ENCODE assay signal across 23 cellular contexts in genomic region chr12:79629561-79629960, GRCh38.
DNase-seq lines count a peak whose midpoint lies in the region; ATAC-seq, FAIRE-seq and TF ChIP-seq lines count a peak whose summit lies in the region.
"Had no signal": no experiment of that assay in that cellular context is flagged by ENCODE, and none has a peak within 500 bp of the region (broad histone marks: within the 10 kb centered on the region; RNA-seq: fewer than 3 reads in every experiment).

No MANE protein-coding gene starts in this region.

- CTCF ChIA-PET in MCF 10A (lab: Yijun Ruan, JAX) = interaction anchor here (1.0 kb wide), 1 partner anchor 10 kb away, joined by 5 read pairs; no protein-coding TSS in a partner anchor
- CTCF ChIA-PET in mammary epithelial cell (lab: Charles Lee; ENCODE audit: low non-redundant PET) = no interaction called here
- CTCF ChIA-PET in IMR-90 (lab: Yijun Ruan, JAX) = interaction anchor here (0.7 kb wide), 1 partner anchor 21 kb away, joined by 3 read pairs; no protein-coding TSS in a partner anchor

- no peak overlapping the region for H3K4me3 ChIP-seq in mammary epithelial cell (replicated peaks in 1 of 3; ENCODE audit: insufficient read depth in 1 of 3, low read depth in 2 of 3, low read length in 3 of 3)
- no peak overlapping the region for H3K4me3 ChIP-seq in IMR-90 (ENCODE audit: insufficient read depth, low read depth, low read length)
- no peak overlapping the region for H3K4me3 ChIP-seq in liver (ENCODE audit: low read depth in 1 of 3, low read length in 3 of 3)
- H3K4me3 ChIP-seq in adrenal gland = no peak overlapping the region
- H3K4me3 ChIP-seq: BLaER1 treated with 17β-estradiol and CSF1 and Interleukin-3, amounts not matched to agents 10 nM and 100 nM; GM12878 had no signal

- no peak overlapping the region for H3K27ac ChIP-seq in mammary epithelial cell (ENCODE audit: insufficient read depth, low read depth, low read length)
- no peak overlapping the region for H3K27ac ChIP-seq in IMR-90 (ENCODE audit: insufficient read depth, low read length)
- H3K27ac ChIP-seq in liver (ENCODE audit: low read depth in 1 of 2, low read length in 2 of 2) = no peak overlapping the region
- no peak overlapping the region for H3K27ac ChIP-seq in adrenal gland
- H3K27ac ChIP-seq: 22Rv1; BLaER1 treated with 17β-estradiol and CSF1 and Interleukin-3, amounts not matched to agents 10 nM and 100 nM; C4-2B had no signal

- no peak overlapping the region for H2BK15ac ChIP-seq in IMR-90 (ENCODE audit: low read depth, low read length)

- no peak overlapping the region for H2AFZ ChIP-seq in mammary epithelial cell (ENCODE audit: low read depth, low read length)
- H2AFZ ChIP-seq in IMR-90 (replicated peaks; ENCODE audit: low read length, poor library complexity) = no peak overlapping the region

- H3K9me1 ChIP-seq in IMR-90 (ENCODE audit: insufficient read depth, low read length) = no peaks in the 10 kb centered on the region

- ATAC-seq in IMR-90 (ENCODE audit: low read depth) (no peak), GM18511 (IDR thresholded peaks at IDR 0.05; ENCODE audit: unreplicated experiment) (no peak)
- ATAC-seq: CD8-positive, alpha-beta T cell; GM12878 had no signal

- H3K18ac ChIP-seq in IMR-90 (ENCODE audit: low read depth, low read length) = no peak overlapping the region

- H3K36me3 ChIP-seq in mammary epithelial cell (ENCODE audit: insufficient read depth, low read length) = no peaks in the 10 kb centered on the region
- H3K36me3 ChIP-seq in IMR-90 (ENCODE audit: control insufficient read depth, insufficient read depth, low read length) = no peaks in the 10 kb centered on the region
- H3K36me3 ChIP-seq in liver (ENCODE audit: control insufficient read depth in 4 of 4, insufficient read depth in 3 of 4, low read depth in 1 of 4, low read length in 3 of 4) = no peaks in the 10 kb centered on the region
- no peaks in the 10 kb centered on the region for H3K36me3 ChIP-seq in adrenal gland (replicated peaks in 1 of 2)
- H3K36me3 ChIP-seq: BLaER1 treated with 17β-estradiol and CSF1 and Interleukin-3, amounts not matched to agents 10 nM and 100 nM had no signal

- no peak overlapping the region for H3K4ac ChIP-seq in IMR-90 (ENCODE audit: low read depth, low read length)

- BruUV-seq in MCF 10A (replicated peaks; lab: Mats Ljungman, UMichigan) (no TSS peak), mammary epithelial cell (replicated peaks; lab: Mats Ljungman, UMichigan) (no TSS peak), IMR-90 (replicated peaks; lab: Mats Ljungman, UMichigan) (no TSS peak)

- DNase-seq in MCF 10A (ENCODE audit: unreplicated experiment) = no peak
- no peak for DNase-seq in mammary epithelial cell
- no peak for DNase-seq in IMR-90
- no peak for DNase-seq in adrenal gland
- no peak for DNase-seq in ecto neural progenitor cell (ENCODE audit: low spot score)
- DNase-seq: AML-193; Caco-2; Calu3; CD4-positive, alpha-beta T cell; CD8-positive, alpha-beta T cell; DMS79 treated with DMSO at 0.1 percent for 48 hours; GDM1 had no signal

- H3K9me3 Mint-ChIP-seq in MCF 10A (ENCODE audit: unreplicated experiment) = no peaks in the 10 kb centered on the region
- H3K9me3 Mint-ChIP-seq: CD4-positive, alpha-beta T cell had no signal

- H3K14ac ChIP-seq in IMR-90 (replicated peaks; ENCODE audit: low read depth, low read length) = no peak overlapping the region

- TF ChIP-seq POLR2A in IMR-90 (IDR thresholded peaks at IDR 0.05; ENCODE audit: low read depth, low read length) (no peak), adrenal gland (IDR thresholded peaks at IDR 0.05) (no peak)

- H2AK5ac ChIP-seq in IMR-90 (ENCODE audit: low read depth, low read length) = no peak overlapping the region

- peaks cover 70% of the 10 kb centered on the region for H3K79me2 ChIP-seq in mammary epithelial cell (ENCODE audit: insufficient read depth, low read length)

- H3K4me1 ChIP-seq in mammary epithelial cell (ENCODE audit: insufficient read depth, low read length) (peaks cover 6% of the 10 kb centered on the region), IMR-90 (ENCODE audit: control insufficient read depth, insufficient read depth, low read length) (no peaks in the 10 kb centered on the region), liver (ENCODE audit: control insufficient read depth in 4 of 4, insufficient read depth in 4 of 4, low read length in 3 of 4) (peaks cover 0 to 15% (median 2%) of the 10 kb centered on the region in 4 donors), adrenal gland (replicated peaks in 1 of 2) (no peaks in the 10 kb centered on the region)
- H3K4me1 ChIP-seq: BLaER1 treated with 17β-estradiol and CSF1 and Interleukin-3, amounts not matched to agents 10 nM and 100 nM; Caco-2 had no signal

- no peak overlapping the region for H4K5ac ChIP-seq in IMR-90 (ENCODE audit: low read depth, low read length)

- H3K27me3 ChIP-seq in mammary epithelial cell (ENCODE audit: insufficient read depth, low read length) = no peaks in the 10 kb centered on the region
- no peaks in the 10 kb centered on the region for H3K27me3 ChIP-seq in IMR-90 (ENCODE audit: control insufficient read depth, insufficient read depth, low read length)
- no peaks in the 10 kb centered on the region for H3K27me3 ChIP-seq in liver (ENCODE audit: control insufficient read depth in 4 of 4, insufficient read depth in 4 of 4, low read length in 3 of 4)
- H3K27me3 ChIP-seq in adrenal gland = no peaks in the 10 kb centered on the region
- H3K27me3 ChIP-seq: BLaER1 treated with 17β-estradiol and CSF1 and Interleukin-3, amounts not matched to agents 10 nM and 100 nM had no signal

- peaks cover 4 to 20% of the 10 kb centered on the region in 2 experiments for H3K79me1 ChIP-seq in IMR-90 (ENCODE audit: low read depth in 1 of 2, low read length in 2 of 2)

- H2BK20ac ChIP-seq in IMR-90 (ENCODE audit: low read depth, low read length) = no peak overlapping the region

- H3K4me2 ChIP-seq in mammary epithelial cell (ENCODE audit: insufficient read depth, low read depth, low read length) (no peak overlapping the region), IMR-90 (ENCODE audit: low read depth, low read length) (no peak overlapping the region)
- H3K4me2 ChIP-seq: BLaER1 treated with 17β-estradiol and CSF1 and Interleukin-3, amounts not matched to agents 10 nM and 100 nM had no signal

- WGBS in mammary epithelial cell (ENCODE audit: low coverage, missing lambda C conversion rate) = 98% methylated on average over 2 of the region's 2 CpGs
- WGBS in IMR-90 (ENCODE audit: extremely low coverage in 2 of 2, insufficient read length in 1 of 2), 2 experiments = no CpG with 5 or more reads among the region's 2 CpGs
- 45% methylated on average over 2 of the region's 2 CpGs for WGBS in liver
- WGBS in adrenal gland, 4 donors = 86 to 97% (median 91%) methylated on average over 2 of the region's 2 CpGs

- peak; percentile 33 for FAIRE-seq in colon (lab: Jason Lieb, UNC)
- FAIRE-seq: GM12878, GM12892, GM18507, GM19239 had no signal

- TF ChIP-seq RAD21 in IMR-90 (IDR thresholded peaks at IDR 0.05; ENCODE audit: low read length) = no peak
- TF ChIP-seq RAD21 in liver (IDR thresholded peaks at IDR 0.05) = no peak

- in situ Hi-C loops in mammary epithelial cell (cut with MboI; ENCODE audit: low sequenced_read_pairs in 2 of 2) = no loop called here
- in situ Hi-C loops in IMR-90 (cut with MboI; ENCODE audit: low sequenced_read_pairs) = no loop called here

- H3K56ac ChIP-seq in IMR-90 (ENCODE audit: extremely low read depth, insufficient read depth, low read length) = no peak overlapping the region

- TF ChIP-seq CTCF in MCF 10A (IDR thresholded peaks at IDR 0.05; ENCODE audit: unreplicated experiment) (no peak), mammary epithelial cell (conservative IDR thresholded peaks at IDR 0.05 in 1 of 2, IDR thresholded peaks at IDR 0.05 in 1 of 2; ENCODE audit: extremely low read depth in 1 of 2, insufficient read depth in 1 of 2, low read depth in 1 of 2, low read length in 2 of 2) (no peak), IMR-90 (conservative IDR thresholded peaks at IDR 0.05; ENCODE audit: low read depth, low read length) (no peak), liver (IDR thresholded peaks at IDR 0.05; ENCODE audit: low read depth, low read length, missing input control) (no peak), adrenal gland (IDR thresholded peaks at IDR 0.05) (no peak)

- H4K20me1 ChIP-seq in mammary epithelial cell (ENCODE audit: insufficient read depth, low read length) (no peaks in the 10 kb centered on the region), IMR-90 (ENCODE audit: insufficient read depth, low read length) (no peaks in the 10 kb centered on the region; the same call in 1 of the 2 replicates)
- H4K20me1 ChIP-seq: BLaER1 treated with 17β-estradiol and CSF1 and Interleukin-3, amounts not matched to agents 10 nM and 100 nM had no signal

- dilution Hi-C loops in mammary epithelial cell (cut with HindIII; ENCODE audit: low sequenced_read_pairs) (no loop called here), IMR-90 (cut with HindIII; ENCODE audit: low sequenced_read_pairs, unreplicated experiment) (no loop called here)

- H4K8ac ChIP-seq in IMR-90 (ENCODE audit: low read depth in 2 of 2, low read length in 2 of 2) = no peak overlapping the region

- intact Hi-C loops in MCF 10A (cut with micrococcal nuclease) = no loop called here
- intact Hi-C loops in mammary epithelial cell (cut with micrococcal nuclease) = no loop called here
- intact Hi-C loops in IMR-90 (cut with micrococcal nuclease) = no loop called here
- intact Hi-C loops in adrenal gland (cut with DNase I) = no loop called here

- peak overlapping the region; percentile 7 for H3K27ac Mint-ChIP-seq in MCF 10A (ENCODE audit: low read depth, unreplicated experiment)
- H3K27ac Mint-ChIP-seq: B cell; CD4-positive, alpha-beta T cell; CD8-positive, alpha-beta T cell had no signal

- no peak overlapping the region for H4K91ac ChIP-seq in IMR-90 (ENCODE audit: insufficient read depth, low read depth, low read length)

- H2BK120ac ChIP-seq in IMR-90 (ENCODE audit: low read depth, low read length) = no peak overlapping the region

- H3K9ac ChIP-seq in mammary epithelial cell (ENCODE audit: insufficient read depth, low read length) (no peak overlapping the region), IMR-90 (ENCODE audit: low read depth, low read length) (no peak overlapping the region), liver (ENCODE audit: low read depth in 1 of 2, low read length in 2 of 2) (peak overlapping the region; percentile 3 to 18)
- H3K9ac ChIP-seq: BLaER1 treated with 17β-estradiol and CSF1 and Interleukin-3, amounts not matched to agents 10 nM and 100 nM had no signal

- peaks cover 25% of the 10 kb centered on the region for H3K4me1 Mint-ChIP-seq in MCF 10A (ENCODE audit: insufficient read depth, unreplicated experiment)

- peaks cover 27% of the 10 kb centered on the region for H3K36me3 Mint-ChIP-seq in MCF 10A (ENCODE audit: insufficient read depth, unreplicated experiment)
- H3K36me3 Mint-ChIP-seq: CD8-positive, alpha-beta T cell had no signal

- H3K4me3 Mint-ChIP-seq in MCF 10A (ENCODE audit: unreplicated experiment) = no peak overlapping the region
- H3K4me3 Mint-ChIP-seq: B cell; CD4-positive, alpha-beta T cell; CD8-positive, alpha-beta T cell had no signal

- no peak overlapping the region for H2BK5ac ChIP-seq in IMR-90 (ENCODE audit: low read depth, low read length, poor library complexity, severe bottlenecking)

- POLR2A ChIA-PET in MCF 10A (lab: Yijun Ruan, JAX) (interaction anchor here (0.7 to 1.9 kb wide), 7 partner anchors 10 to 61 kb away, joined by 3 to 13 read pairs (median 4); partner anchors contain the start of gene PAWR), IMR-90 (lab: Charles Lee; ENCODE audit: unreplicated experiment) (interaction anchor here (0.7 kb wide), 1 partner anchor 480 kb away, joined by 8 read pairs; no protein-coding TSS in a partner anchor)

- no peak overlapping the region for H2AK9ac ChIP-seq in IMR-90 (replicated peaks; ENCODE audit: low read depth, low read length, poor library complexity)

- no peaks in the 10 kb centered on the region for H3K27me3 Mint-ChIP-seq in MCF 10A (ENCODE audit: insufficient read depth, unreplicated experiment)
- H3K27me3 Mint-ChIP-seq: B cell; CD4-positive, alpha-beta T cell had no signal

- H3K9me3 ChIP-seq in mammary epithelial cell (replicated peaks; ENCODE audit: insufficient read depth, low read length) = no peaks in the 10 kb centered on the region
- no peaks in the 10 kb centered on the region for H3K9me3 ChIP-seq in IMR-90 (ENCODE audit: control insufficient read depth, insufficient read depth, low read length)
- no peaks in the 10 kb centered on the region for H3K9me3 ChIP-seq in liver (ENCODE audit: control insufficient read depth in 4 of 4, low read length in 3 of 4)
- H3K9me3 ChIP-seq in adrenal gland (replicated peaks in 1 of 3) = no peaks in the 10 kb centered on the region
- H3K9me3 ChIP-seq: Caco-2 had no signal

- H3K23ac ChIP-seq in IMR-90 (ENCODE audit: low read depth, low read length) = no peak overlapping the region

Comparison
In these comparisons a context has a peak if more than half of its experiments do, and no peak if none do; other contexts are left out.
1. H3K9ac ChIP-seq: peak in liver (2 of 2); none in mammary epithelial cell (single experiment) and IMR-90 (single experiment).